In the genomic region with DNA sequence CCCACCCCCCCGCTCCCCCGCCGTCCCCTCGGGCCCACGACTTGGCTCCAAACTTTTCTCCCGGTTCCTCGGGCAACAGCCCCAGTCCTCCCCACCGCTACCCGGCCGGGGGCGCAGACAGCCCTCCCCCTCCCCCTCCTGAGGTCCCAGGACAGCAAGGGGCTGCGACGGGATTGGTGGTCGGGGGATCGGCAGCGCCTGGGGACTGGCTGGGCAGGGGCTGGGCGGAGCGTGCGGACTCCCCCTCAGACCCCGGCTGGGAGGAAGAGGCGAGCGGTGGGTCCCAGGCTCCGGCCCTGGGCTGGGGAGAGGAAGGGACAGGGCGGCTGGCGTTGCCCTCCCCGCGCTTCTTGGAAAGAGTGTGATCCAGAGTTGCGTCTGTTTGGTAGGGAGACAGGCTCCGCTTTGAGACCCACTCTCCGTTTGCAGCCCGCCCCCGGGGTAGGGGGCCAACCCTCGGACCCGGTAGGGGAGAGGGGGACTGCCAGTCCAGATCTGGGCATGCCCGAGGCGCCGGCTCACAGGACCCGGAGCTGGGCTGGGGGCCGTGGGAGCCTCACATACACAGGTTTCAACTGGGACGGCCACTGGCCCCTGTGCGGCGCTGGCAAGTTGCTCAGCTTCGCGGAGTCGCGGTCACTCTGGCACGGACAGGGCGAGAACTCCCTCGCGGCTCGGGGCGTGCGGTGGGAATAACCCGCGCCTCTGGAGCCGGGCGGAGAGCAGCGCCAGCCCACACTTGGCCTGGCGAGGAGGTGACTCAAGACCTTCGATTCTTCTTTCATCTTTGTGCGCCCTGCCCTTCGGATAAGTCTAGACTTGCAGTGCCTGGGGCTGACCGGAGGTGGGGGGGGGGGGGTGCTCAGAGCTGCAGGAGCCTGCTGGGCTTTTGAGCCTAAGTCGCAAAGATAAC, we compare ENCODE assay signal across 1 cellular context.
A peak's percentile ranks its signal among the peaks of the same experiment; 100 is the strongest.
TF ChIP-seq lines count a peak whose summit lies in the region.

No MANE protein-coding gene starts in this region.

TF ChIP-seq in WTC11, 78 proteins besides CTCF, POLR2A, EP300 and RAD21 (continued from another document):
- TF ChIP-seq, protein P1, sequence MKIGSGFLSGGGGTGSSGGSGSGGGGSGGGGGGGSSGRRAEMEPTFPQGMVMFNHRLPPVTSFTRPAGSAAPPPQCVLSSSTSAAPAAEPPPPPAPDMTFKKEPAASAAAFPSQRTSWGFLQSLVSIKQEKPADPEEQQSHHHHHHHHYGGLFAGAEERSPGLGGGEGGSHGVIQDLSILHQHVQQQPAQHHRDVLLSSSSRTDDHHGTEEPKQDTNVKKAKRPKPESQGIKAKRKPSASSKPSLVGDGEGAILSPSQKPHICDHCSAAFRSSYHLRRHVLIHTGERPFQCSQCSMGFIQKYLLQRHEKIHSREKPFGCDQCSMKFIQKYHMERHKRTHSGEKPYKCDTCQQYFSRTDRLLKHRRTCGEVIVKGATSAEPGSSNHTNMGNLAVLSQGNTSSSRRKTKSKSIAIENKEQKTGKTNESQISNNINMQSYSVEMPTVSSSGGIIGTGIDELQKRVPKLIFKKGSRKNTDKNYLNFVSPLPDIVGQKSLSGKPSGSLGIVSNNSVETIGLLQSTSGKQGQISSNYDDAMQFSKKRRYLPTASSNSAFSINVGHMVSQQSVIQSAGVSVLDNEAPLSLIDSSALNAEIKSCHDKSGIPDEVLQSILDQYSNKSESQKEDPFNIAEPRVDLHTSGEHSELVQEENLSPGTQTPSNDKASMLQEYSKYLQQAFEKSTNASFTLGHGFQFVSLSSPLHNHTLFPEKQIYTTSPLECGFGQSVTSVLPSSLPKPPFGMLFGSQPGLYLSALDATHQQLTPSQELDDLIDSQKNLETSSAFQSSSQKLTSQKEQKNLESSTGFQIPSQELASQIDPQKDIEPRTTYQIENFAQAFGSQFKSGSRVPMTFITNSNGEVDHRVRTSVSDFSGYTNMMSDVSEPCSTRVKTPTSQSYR (CRISPR knock-in tag; IDR thresholded peaks at IDR 0.05): peak; percentile 16; the same call in 1 of the 2 replicates
- TF ChIP-seq ZNF232 (CRISPR knock-in tag; IDR thresholded peaks at IDR 0.05) (no peak), SP1 (CRISPR knock-in tag; conservative IDR thresholded peaks at IDR 0.05) (peak; percentile 79), SMAD4 (CRISPR knock-in tag; IDR thresholded peaks at IDR 0.05) (no peak), NFYB (CRISPR knock-in tag; conservative IDR thresholded peaks at IDR 0.05; ENCODE audit: low read depth) (peak; percentile 70), JUN (CRISPR knock-in tag; IDR thresholded peaks at IDR 0.05) (no peak), HMGA2 (CRISPR knock-in tag; IDR thresholded peaks at IDR 0.05) (no peak), ZNF219 (CRISPR knock-in tag; IDR thresholded peaks at IDR 0.05; ENCODE audit: borderline replicate concordance) (no peak)
- TF ChIP-seq, protein P2, sequence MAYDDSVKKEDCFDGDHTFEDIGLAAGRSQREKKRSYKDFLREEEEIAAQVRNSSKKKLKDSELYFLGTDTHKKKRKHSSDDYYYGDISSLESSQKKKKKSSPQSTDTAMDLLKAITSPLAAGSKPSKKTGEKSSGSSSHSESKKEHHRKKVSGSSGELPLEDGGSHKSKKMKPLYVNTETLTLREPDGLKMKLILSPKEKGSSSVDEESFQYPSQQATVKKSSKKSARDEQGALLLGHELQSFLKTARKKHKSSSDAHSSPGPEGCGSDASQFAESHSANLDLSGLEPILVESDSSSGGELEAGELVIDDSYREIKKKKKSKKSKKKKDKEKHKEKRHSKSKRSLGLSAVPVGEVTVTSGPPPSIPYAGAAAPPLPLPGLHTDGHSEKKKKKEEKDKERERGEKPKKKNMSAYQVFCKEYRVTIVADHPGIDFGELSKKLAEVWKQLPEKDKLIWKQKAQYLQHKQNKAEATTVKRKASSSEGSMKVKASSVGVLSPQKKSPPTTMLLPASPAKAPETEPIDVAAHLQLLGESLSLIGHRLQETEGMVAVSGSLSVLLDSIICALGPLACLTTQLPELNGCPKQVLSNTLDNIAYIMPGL (CRISPR knock-in tag; IDR thresholded peaks at IDR 0.05): no peak; the same call in 1 of the 2 replicates
- TF ChIP-seq, protein P3, sequence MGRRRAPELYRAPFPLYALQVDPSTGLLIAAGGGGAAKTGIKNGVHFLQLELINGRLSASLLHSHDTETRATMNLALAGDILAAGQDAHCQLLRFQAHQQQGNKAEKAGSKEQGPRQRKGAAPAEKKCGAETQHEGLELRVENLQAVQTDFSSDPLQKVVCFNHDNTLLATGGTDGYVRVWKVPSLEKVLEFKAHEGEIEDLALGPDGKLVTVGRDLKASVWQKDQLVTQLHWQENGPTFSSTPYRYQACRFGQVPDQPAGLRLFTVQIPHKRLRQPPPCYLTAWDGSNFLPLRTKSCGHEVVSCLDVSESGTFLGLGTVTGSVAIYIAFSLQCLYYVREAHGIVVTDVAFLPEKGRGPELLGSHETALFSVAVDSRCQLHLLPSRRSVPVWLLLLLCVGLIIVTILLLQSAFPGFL (CRISPR knock-in tag; IDR thresholded peaks at IDR 0.05; ENCODE audit: borderline replicate concordance): no peak
- TF ChIP-seq, protein P4, sequence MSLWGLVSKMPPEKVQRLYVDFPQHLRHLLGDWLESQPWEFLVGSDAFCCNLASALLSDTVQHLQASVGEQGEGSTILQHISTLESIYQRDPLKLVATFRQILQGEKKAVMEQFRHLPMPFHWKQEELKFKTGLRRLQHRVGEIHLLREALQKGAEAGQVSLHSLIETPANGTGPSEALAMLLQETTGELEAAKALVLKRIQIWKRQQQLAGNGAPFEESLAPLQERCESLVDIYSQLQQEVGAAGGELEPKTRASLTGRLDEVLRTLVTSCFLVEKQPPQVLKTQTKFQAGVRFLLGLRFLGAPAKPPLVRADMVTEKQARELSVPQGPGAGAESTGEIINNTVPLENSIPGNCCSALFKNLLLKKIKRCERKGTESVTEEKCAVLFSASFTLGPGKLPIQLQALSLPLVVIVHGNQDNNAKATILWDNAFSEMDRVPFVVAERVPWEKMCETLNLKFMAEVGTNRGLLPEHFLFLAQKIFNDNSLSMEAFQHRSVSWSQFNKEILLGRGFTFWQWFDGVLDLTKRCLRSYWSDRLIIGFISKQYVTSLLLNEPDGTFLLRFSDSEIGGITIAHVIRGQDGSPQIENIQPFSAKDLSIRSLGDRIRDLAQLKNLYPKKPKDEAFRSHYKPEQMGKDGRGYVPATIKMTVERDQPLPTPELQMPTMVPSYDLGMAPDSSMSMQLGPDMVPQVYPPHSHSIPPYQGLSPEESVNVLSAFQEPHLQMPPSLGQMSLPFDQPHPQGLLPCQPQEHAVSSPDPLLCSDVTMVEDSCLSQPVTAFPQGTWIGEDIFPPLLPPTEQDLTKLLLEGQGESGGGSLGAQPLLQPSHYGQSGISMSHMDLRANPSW (CRISPR knock-in tag; conservative IDR thresholded peaks at IDR 0.05; ENCODE audit: low read depth): no peak
- TF ChIP-seq, protein P5, sequence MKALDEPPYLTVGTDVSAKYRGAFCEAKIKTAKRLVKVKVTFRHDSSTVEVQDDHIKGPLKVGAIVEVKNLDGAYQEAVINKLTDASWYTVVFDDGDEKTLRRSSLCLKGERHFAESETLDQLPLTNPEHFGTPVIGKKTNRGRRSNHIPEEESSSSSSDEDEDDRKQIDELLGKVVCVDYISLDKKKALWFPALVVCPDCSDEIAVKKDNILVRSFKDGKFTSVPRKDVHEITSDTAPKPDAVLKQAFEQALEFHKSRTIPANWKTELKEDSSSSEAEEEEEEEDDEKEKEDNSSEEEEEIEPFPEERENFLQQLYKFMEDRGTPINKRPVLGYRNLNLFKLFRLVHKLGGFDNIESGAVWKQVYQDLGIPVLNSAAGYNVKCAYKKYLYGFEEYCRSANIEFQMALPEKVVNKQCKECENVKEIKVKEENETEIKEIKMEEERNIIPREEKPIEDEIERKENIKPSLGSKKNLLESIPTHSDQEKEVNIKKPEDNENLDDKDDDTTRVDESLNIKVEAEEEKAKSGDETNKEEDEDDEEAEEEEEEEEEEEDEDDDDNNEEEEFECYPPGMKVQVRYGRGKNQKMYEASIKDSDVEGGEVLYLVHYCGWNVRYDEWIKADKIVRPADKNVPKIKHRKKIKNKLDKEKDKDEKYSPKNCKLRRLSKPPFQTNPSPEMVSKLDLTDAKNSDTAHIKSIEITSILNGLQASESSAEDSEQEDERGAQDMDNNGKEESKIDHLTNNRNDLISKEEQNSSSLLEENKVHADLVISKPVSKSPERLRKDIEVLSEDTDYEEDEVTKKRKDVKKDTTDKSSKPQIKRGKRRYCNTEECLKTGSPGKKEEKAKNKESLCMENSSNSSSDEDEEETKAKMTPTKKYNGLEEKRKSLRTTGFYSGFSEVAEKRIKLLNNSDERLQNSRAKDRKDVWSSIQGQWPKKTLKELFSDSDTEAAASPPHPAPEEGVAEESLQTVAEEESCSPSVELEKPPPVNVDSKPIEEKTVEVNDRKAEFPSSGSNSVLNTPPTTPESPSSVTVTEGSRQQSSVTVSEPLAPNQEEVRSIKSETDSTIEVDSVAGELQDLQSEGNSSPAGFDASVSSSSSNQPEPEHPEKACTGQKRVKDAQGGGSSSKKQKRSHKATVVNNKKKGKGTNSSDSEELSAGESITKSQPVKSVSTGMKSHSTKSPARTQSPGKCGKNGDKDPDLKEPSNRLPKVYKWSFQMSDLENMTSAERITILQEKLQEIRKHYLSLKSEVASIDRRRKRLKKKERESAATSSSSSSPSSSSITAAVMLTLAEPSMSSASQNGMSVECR (CRISPR knock-in tag; IDR thresholded peaks at IDR 0.05; ENCODE audit: borderline replicate concordance): peak; percentile 77; the same call in 1 of the 2 replicates
- TF ChIP-seq, protein P6, sequence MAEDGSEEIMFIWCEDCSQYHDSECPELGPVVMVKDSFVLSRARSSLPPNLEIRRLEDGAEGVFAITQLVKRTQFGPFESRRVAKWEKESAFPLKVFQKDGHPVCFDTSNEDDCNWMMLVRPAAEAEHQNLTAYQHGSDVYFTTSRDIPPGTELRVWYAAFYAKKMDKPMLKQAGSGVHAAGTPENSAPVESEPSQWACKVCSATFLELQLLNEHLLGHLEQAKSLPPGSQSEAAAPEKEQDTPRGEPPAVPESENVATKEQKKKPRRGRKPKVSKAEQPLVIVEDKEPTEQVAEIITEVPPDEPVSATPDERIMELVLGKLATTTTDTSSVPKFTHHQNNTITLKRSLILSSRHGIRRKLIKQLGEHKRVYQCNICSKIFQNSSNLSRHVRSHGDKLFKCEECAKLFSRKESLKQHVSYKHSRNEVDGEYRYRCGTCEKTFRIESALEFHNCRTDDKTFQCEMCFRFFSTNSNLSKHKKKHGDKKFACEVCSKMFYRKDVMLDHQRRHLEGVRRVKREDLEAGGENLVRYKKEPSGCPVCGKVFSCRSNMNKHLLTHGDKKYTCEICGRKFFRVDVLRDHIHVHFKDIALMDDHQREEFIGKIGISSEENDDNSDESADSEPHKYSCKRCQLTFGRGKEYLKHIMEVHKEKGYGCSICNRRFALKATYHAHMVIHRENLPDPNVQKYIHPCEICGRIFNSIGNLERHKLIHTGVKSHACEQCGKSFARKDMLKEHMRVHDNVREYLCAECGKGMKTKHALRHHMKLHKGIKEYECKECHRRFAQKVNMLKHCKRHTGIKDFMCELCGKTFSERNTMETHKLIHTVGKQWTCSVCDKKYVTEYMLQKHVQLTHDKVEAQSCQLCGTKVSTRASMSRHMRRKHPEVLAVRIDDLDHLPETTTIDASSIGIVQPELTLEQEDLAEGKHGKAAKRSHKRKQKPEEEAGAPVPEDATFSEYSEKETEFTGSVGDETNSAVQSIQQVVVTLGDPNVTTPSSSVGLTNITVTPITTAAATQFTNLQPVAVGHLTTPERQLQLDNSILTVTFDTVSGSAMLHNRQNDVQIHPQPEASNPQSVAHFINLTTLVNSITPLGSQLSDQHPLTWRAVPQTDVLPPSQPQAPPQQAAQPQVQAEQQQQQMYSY (CRISPR knock-in tag; IDR thresholded peaks at IDR 0.05): peak; percentile 26; the same call in 1 of the 2 replicates
